2 cellular contexts compared by ENCODE assay signal in genomic region chr12:14765398-14765797, GRCh38.
A peak's percentile ranks its signal among the peaks of the same experiment; 100 is the strongest.
TF ChIP-seq lines count a peak whose summit lies in the region.

No MANE protein-coding gene starts in this region.

TF ChIP-seq in A549, 52 proteins besides CTCF, POLR2A, EP300 and RAD21:
- TF ChIP-seq, protein P1, sequence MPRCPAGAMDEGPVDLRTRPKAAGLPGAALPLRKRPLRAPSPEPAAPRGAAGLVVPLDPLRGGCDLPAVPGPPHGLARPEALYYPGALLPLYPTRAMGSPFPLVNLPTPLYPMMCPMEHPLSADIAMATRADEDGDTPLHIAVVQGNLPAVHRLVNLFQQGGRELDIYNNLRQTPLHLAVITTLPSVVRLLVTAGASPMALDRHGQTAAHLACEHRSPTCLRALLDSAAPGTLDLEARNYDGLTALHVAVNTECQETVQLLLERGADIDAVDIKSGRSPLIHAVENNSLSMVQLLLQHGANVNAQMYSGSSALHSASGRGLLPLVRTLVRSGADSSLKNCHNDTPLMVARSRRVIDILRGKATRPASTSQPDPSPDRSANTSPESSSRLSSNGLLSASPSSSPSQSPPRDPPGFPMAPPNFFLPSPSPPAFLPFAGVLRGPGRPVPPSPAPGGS (IDR thresholded peaks at IDR 0.05): no peak
- 0 out of 2 replicates have a peak, but pooled peaks have one; percentile 32 for TF ChIP-seq CHD4 (IDR thresholded peaks at IDR 0.05; ENCODE audit: borderline replicate concordance)
- no peak for TF ChIP-seq FOXS1 (CRISPR knock-in tag; IDR thresholded peaks at IDR 0.05)

TF ChIP-seq in GM12878, 131 proteins besides CTCF, POLR2A, EP300 and RAD21:
- TF ChIP-seq KLF5 (IDR thresholded peaks at IDR 0.05; ENCODE audit: partially characterized antibody): no peak
- no peak for TF ChIP-seq RB1 (IDR thresholded peaks at IDR 0.05; ENCODE audit: borderline replicate concordance)
- no peak for TF ChIP-seq FOS (IDR thresholded peaks at IDR 0.05; ENCODE audit: borderline replicate concordance, extremely low read depth, insufficient read length)
- no peak for TF ChIP-seq ETV6 (conservative IDR thresholded peaks at IDR 0.05 in 1 of 2, IDR thresholded peaks at IDR 0.05 in 1 of 2; ENCODE audit: borderline replicate concordance in 1 of 2, low read depth in 1 of 2)
- TF ChIP-seq ZNF217 (IDR thresholded peaks at IDR 0.05): peak; percentile 56; the same call in 1 of the 2 replicates
